ENCODE assay signal across 14 cellular contexts in the genomic region with DNA sequence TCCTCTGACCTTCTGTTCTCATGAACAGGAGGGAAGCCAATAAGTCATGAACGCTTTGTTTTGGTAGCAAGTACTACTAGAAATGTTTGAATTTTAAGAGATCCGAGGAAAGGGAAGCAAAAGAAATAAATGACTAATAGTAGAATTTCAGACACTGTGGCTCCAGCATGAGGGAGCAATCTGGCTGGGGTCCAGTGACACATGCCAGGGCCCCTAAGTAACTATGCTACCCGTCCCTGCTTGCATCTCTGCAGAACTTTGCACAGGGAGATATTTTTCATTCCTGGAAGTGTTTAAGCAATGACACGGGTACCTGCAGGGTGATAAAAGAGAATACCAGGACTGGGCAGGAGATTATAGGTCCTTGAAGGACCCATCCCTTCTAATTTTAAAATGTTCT. TPM values are rescaled to one million over a fixed set of nuclear protein-coding genes. Genes with fewer than 3 reads are reported as not detected.
DNase-seq lines count a peak whose midpoint lies in the region; ATAC-seq, FAIRE-seq and TF ChIP-seq lines count a peak whose summit lies in the region.
"Had no signal": no experiment of that assay in that cellular context is flagged by ENCODE, and none has a peak within 500 bp of the region (broad histone marks: within the 10 kb centered on the region; RNA-seq: fewer than 3 reads in every experiment).

No MANE protein-coding gene starts in this region.

- peaks cover 25% of the 10 kb centered on the region for H3K4me1 Mint-ChIP-seq in mesothelial cell of epicardium
- H3K4me1 Mint-ChIP-seq in H9 = no peaks in the 10 kb centered on the region

- 0 out of 2 replicates have a peak overlapping the region, but pooled peaks have one; percentile 36 for H3K23ac ChIP-seq in IMR-90 (ENCODE audit: low read depth, low read length)
- H3K23ac ChIP-seq in H9 (ENCODE audit: insufficient read length, low read depth, low read length) = no peak overlapping the region

- peaks cover 4% of the 10 kb centered on the region for H3K23me2 ChIP-seq in H9 (ENCODE audit: insufficient read length, low read depth, low read length, poor library complexity, severe bottlenecking)

- no peak overlapping the region for H2BK12ac ChIP-seq in H9 (ENCODE audit: insufficient read length, low read depth, low read length)

- H3K9ac ChIP-seq in IMR-90 (ENCODE audit: low read depth, low read length) (no peak overlapping the region; the same call in 1 of the 2 replicates), H9 (ENCODE audit: extremely low read depth, insufficient read length, low read length) (no peak overlapping the region)

- H3K4me3 ChIP-seq in IMR-90 (ENCODE audit: insufficient read depth, low read depth, low read length) (no peak overlapping the region), tibial nerve (no peak overlapping the region), upper lobe of left lung (no peak overlapping the region)

- H3K4me1 ChIP-seq in IMR-90 (ENCODE audit: control insufficient read depth, insufficient read depth, low read length) = peaks cover 9% of the 10 kb centered on the region
- H3K4me1 ChIP-seq in tibial nerve = peaks cover 0 to 15% (median 2%) of the 10 kb centered on the region in 4 donors
- no peaks in the 10 kb centered on the region for H3K4me1 ChIP-seq in H9 (ENCODE audit: insufficient read depth, low read length)
- H3K4me1 ChIP-seq in upper lobe of left lung = peaks cover 0 to 9% (median 4%) of the 10 kb centered on the region in 4 donors

- TF ChIP-seq POLR2A in IMR-90 (IDR thresholded peaks at IDR 0.05; ENCODE audit: low read depth, low read length) (no peak), tibial nerve (IDR thresholded peaks at IDR 0.05) (no peak), upper lobe of left lung (IDR thresholded peaks at IDR 0.05) (no peak)

- H2BK20ac ChIP-seq in IMR-90 (ENCODE audit: low read depth, low read length) = peak overlapping the region; percentile 43; the same call in 1 of the 2 replicates
- H2BK20ac ChIP-seq in H9 (ENCODE audit: low read depth, low read length, poor library complexity, severe bottlenecking) = no peak overlapping the region

- H3K9me1 ChIP-seq in IMR-90 (ENCODE audit: insufficient read depth, low read length) = 0 out of 2 replicates have a peak, but pooled peaks cover 3% of the 10 kb centered on the region

- H2AK9ac ChIP-seq in IMR-90 (replicated peaks; ENCODE audit: low read depth, low read length, poor library complexity) = no peak overlapping the region

- ATAC-seq in IMR-90 (ENCODE audit: low read depth) (no peak), upper lobe of left lung (ENCODE audit: low FRiP score in 2 of 2) (no peak)

- no peak overlapping the region for H2AFZ ChIP-seq in IMR-90 (replicated peaks; ENCODE audit: low read length, poor library complexity)
- no peak overlapping the region for H2AFZ ChIP-seq in H9 (ENCODE audit: low read length)

- no peak for TF ChIP-seq CTCF in IMR-90 (conservative IDR thresholded peaks at IDR 0.05; ENCODE audit: low read depth, low read length)
- TF ChIP-seq CTCF in mesothelial cell of epicardium (IDR thresholded peaks at IDR 0.05; ENCODE audit: unreplicated experiment) = no peak
- no peak for TF ChIP-seq CTCF in tibial nerve (IDR thresholded peaks at IDR 0.05)
- TF ChIP-seq CTCF in H9 (conservative IDR thresholded peaks at IDR 0.05) = no peak
- TF ChIP-seq CTCF in upper lobe of left lung (IDR thresholded peaks at IDR 0.05) = no peak

- H3T11ph ChIP-seq in H9 (ENCODE audit: low read length) = no peak overlapping the region

- H3K27me3 ChIP-seq in IMR-90 (ENCODE audit: control insufficient read depth, insufficient read depth, low read length) (no peaks in the 10 kb centered on the region; the same call in 1 of the 2 replicates), tibial nerve (peaks cover 0 to 2% of the 10 kb centered on the region in 2 donors), H9 (ENCODE audit: insufficient read depth, low read length) (no peaks in the 10 kb centered on the region), upper lobe of left lung (no peaks in the 10 kb centered on the region)

- intact Hi-C loops in IMR-90 (cut with micrococcal nuclease) = loop anchor here (1.0 to 10.0 kb wide), 4 partner anchors 337 to 779 kb away; no protein-coding TSS in a partner anchor

- no peaks in the 10 kb centered on the region for H3K79me1 ChIP-seq in IMR-90 (ENCODE audit: low read depth in 1 of 2, low read length in 2 of 2)
- H3K79me1 ChIP-seq in H9 (ENCODE audit: insufficient read depth, low read depth, low read length, poor library complexity, severe bottlenecking) = no peaks in the 10 kb centered on the region

- peak overlapping the region; percentile 62 for H2BK120ac ChIP-seq in IMR-90 (ENCODE audit: low read depth, low read length)
- no peak overlapping the region for H2BK120ac ChIP-seq in H9 (ENCODE audit: low read depth, low read length, poor library complexity, severe bottlenecking)

- H3K4me2 ChIP-seq in IMR-90 (ENCODE audit: low read depth, low read length) (no peak overlapping the region), H9 (ENCODE audit: insufficient read depth, insufficient read length, low read length) (no peak overlapping the region)

- H3K18ac ChIP-seq in IMR-90 (ENCODE audit: low read depth, low read length) (peak overlapping the region; percentile 16), H9 (ENCODE audit: insufficient read length, low read depth, low read length) (no peak overlapping the region)

- H3K79me2 ChIP-seq in H9 (ENCODE audit: insufficient read depth, low read length) = no peaks in the 10 kb centered on the region

- TF ChIP-seq EP300 in tibial nerve (IDR thresholded peaks at IDR 0.05) (no peak), upper lobe of left lung (IDR thresholded peaks at IDR 0.05) (no peak)

- POLR2A ChIA-PET in IMR-90 (lab: Charles Lee; ENCODE audit: unreplicated experiment) = no interaction called here

- H4K20me1 ChIP-seq in IMR-90 (ENCODE audit: insufficient read depth, low read length) (no peaks in the 10 kb centered on the region), H9 (ENCODE audit: control insufficient read depth, insufficient read depth, insufficient read length) (no peaks in the 10 kb centered on the region)

- H2BK15ac ChIP-seq in IMR-90 (ENCODE audit: low read depth, low read length) (0 out of 3 replicates have a peak overlapping the region, but pooled peaks have one; percentile 4), H9 (ENCODE audit: low read depth, low read length) (no peak overlapping the region)

- TF ChIP-seq RAD21 in IMR-90 (IDR thresholded peaks at IDR 0.05; ENCODE audit: low read length) = no peak

- no peak overlapping the region for H2BK5ac ChIP-seq in IMR-90 (ENCODE audit: low read depth, low read length, poor library complexity, severe bottlenecking)
- no peak overlapping the region for H2BK5ac ChIP-seq in H9 (ENCODE audit: insufficient read length, low read length)

- CTCF ChIA-PET in IMR-90 (lab: Yijun Ruan, JAX) = interaction anchor here (1.0 to 5.4 kb wide), 10 partner anchors 15 to 452 kb away, joined by 3 to 95 read pairs (median 4); no protein-coding TSS in a partner anchor

- BruUV-seq in IMR-90 (replicated peaks; lab: Mats Ljungman, UMichigan) = no TSS peak

- no peaks in the 10 kb centered on the region for H3K9me3 ChIP-seq in IMR-90 (ENCODE audit: control insufficient read depth, insufficient read depth, low read length)
- no peaks in the 10 kb centered on the region for H3K9me3 ChIP-seq in tibial nerve
- H3K9me3 ChIP-seq in H9 (ENCODE audit: control insufficient read depth, low read depth, low read length) = no peaks in the 10 kb centered on the region
- no peaks in the 10 kb centered on the region for H3K9me3 ChIP-seq in upper lobe of left lung
- H3K9me3 ChIP-seq: psoas muscle had no signal

- H3K9me3 Mint-ChIP-seq in mesothelial cell of epicardium = peaks cover 3% of the 10 kb centered on the region
- no peaks in the 10 kb centered on the region; a peak in 2 of 5 replicates for H3K9me3 Mint-ChIP-seq in H9

- in situ Hi-C loops in IMR-90 (cut with MboI; ENCODE audit: low sequenced_read_pairs) = loop anchor here (5.0 kb wide), 1 partner anchor 417 kb away; no protein-coding TSS in a partner anchor

- DNase-seq in AG08395 (ENCODE audit: low spot score) (peak; percentile 43), IMR-90 (peak; percentile 31), astrocyte of the hippocampus (ENCODE audit: low read depth, low spot score) (peak; percentile 56), mesothelial cell of epicardium (ENCODE audit: low spot score in 2 of 2, unreplicated experiment in 2 of 2) (no peak), tibial nerve (ENCODE audit: low spot score in 2 of 2) (no peak), H9 (no peak), upper lobe of left lung (no peak), urothelium cell line (ENCODE audit: low spot score) (no peak)
- DNase-seq: activated CD4-positive, alpha-beta T cell treated with anti-CD3 and anti-CD28 coated beads for 48 hours; cerebellar nuclear complex; left colon; psoas muscle; Right ventricle myocardium superior had no signal

- H3K4me3 Mint-ChIP-seq in mesothelial cell of epicardium (no peak overlapping the region), H9 (no peak overlapping the region)
- H3K4me3 Mint-ChIP-seq: activated naive CD8-positive, alpha-beta T cell had no signal

- peaks cover 7% of the 10 kb centered on the region for H3K27me3 Mint-ChIP-seq in mesothelial cell of epicardium (ENCODE audit: low read depth)
- peaks cover 27% of the 10 kb centered on the region for H3K27me3 Mint-ChIP-seq in H9 (ENCODE audit: low read depth)

- H3K14ac ChIP-seq in IMR-90 (replicated peaks; ENCODE audit: low read depth, low read length) = peak overlapping the region; percentile 22
- H3K14ac ChIP-seq in H9 (ENCODE audit: insufficient read depth, low read length) = no peak overlapping the region

- H4K8ac ChIP-seq in IMR-90 (ENCODE audit: low read depth in 2 of 2, low read length in 2 of 2) (peak overlapping the region in 1 of 2 experiments; percentile 46; a peak in 3 of 4 replicates), H9 (replicated peaks; ENCODE audit: insufficient read length, low read depth, low read length) (no peak overlapping the region)

- dilution Hi-C loops in IMR-90 (cut with HindIII; ENCODE audit: low sequenced_read_pairs, unreplicated experiment) = loop anchor here (25.0 kb wide), 1 partner anchor 427 kb away; no protein-coding TSS in a partner anchor

- no peak for FAIRE-seq in urothelium cell line (lab: Jason Lieb, UNC)

- H3K27ac Mint-ChIP-seq in mesothelial cell of epicardium (peak overlapping the region; percentile 71), H9 (no peak overlapping the region)
- H3K27ac Mint-ChIP-seq: activated naive CD8-positive, alpha-beta T cell had no signal

- peak overlapping the region; percentile 11; the same call in 1 of the 2 replicates for H2AK5ac ChIP-seq in IMR-90 (ENCODE audit: low read depth, low read length)
- H2AK5ac ChIP-seq in H9 (ENCODE audit: insufficient read length, low read length) = no peak overlapping the region

- peak overlapping the region; percentile 39; the same call in 1 of the 2 replicates for H4K91ac ChIP-seq in IMR-90 (ENCODE audit: insufficient read depth, low read depth, low read length)
- no peak overlapping the region for H4K91ac ChIP-seq in H9 (ENCODE audit: insufficient read length, low read depth, low read length)

- H3K4ac ChIP-seq in IMR-90 (ENCODE audit: low read depth, low read length) = peak overlapping the region; percentile 27; the same call in 1 of the 2 replicates
- H3K4ac ChIP-seq in H9 (ENCODE audit: low read depth, low read length) = no peak overlapping the region

- H3K36me3 Mint-ChIP-seq in mesothelial cell of epicardium = peaks cover 2% of the 10 kb centered on the region
- H3K36me3 Mint-ChIP-seq in H9 (ENCODE audit: insufficient read depth in 1 of 3, low read depth in 3 of 3) = no peaks in the 10 kb centered on the region
- H3K36me3 Mint-ChIP-seq: activated naive CD8-positive, alpha-beta T cell had no signal

- 0% methylated on average over 1 of the region's 4 CpGs; no CpG with 5 or more reads in 1 of the 2 experiments for WGBS in IMR-90 (ENCODE audit: extremely low coverage in 2 of 2, insufficient read length in 1 of 2), 2 experiments
- 51 to 58% methylated on average over 4 of the region's 4 CpGs for WGBS in tibial nerve, 2 donors
- no CpG with 5 or more reads among the region's 4 CpGs for WGBS in H9 (ENCODE audit: extremely low coverage, insufficient read length, low lambda C conversion rate)
- WGBS in upper lobe of left lung, 2 donors = 46 to 50% methylated on average over 4 of the region's 4 CpGs

- H3K36me3 ChIP-seq in IMR-90 (ENCODE audit: control insufficient read depth, insufficient read depth, low read length) (no peaks in the 10 kb centered on the region), tibial nerve (no peaks in the 10 kb centered on the region), upper lobe of left lung (no peaks in the 10 kb centered on the region)

- H3K27ac ChIP-seq in IMR-90 (ENCODE audit: insufficient read depth, low read length) (no peak overlapping the region), tibial nerve (peak overlapping the region in 1 of 4 donors; percentile 88), H9 (ENCODE audit: insufficient read length, low read depth, low read length) (no peak overlapping the region), upper lobe of left lung (no peak overlapping the region)

- H4K5ac ChIP-seq in IMR-90 (ENCODE audit: low read depth, low read length) (no peak overlapping the region), H9 (ENCODE audit: insufficient read length, low read depth, low read length) (no peak overlapping the region)

- H3K56ac ChIP-seq in IMR-90 (ENCODE audit: extremely low read depth, insufficient read depth, low read length) (no peak overlapping the region), H9 (ENCODE audit: insufficient read length, low read depth, low read length) (no peak overlapping the region)

RNA-seq across cellular contexts. Expression of a gene that starts 7.3 kb away (rescaled TPM):
- under 0.01 TPM in 2 replicates for total RNA-seq in IMR-90 (2012; rRNA removed)
- polyA plus RNA-seq in IMR-90 (2012; rRNA removed) = 0.39 and 0.60 TPM in 2 replicates
- polyA plus RNA-seq in IMR-90 (2012; cell fraction: cytosol; rRNA removed) = 0.30 and 1.3 TPM in 2 replicates
- polyA plus RNA-seq in IMR-90 (2012; cell fraction: nucleus; rRNA removed; ENCODE audit: low replicate concordance) = 0.39 and 0.83 TPM in 2 replicates
- 0.70 to 1.3 TPM (median 0.96 TPM) in 3 replicates for total RNA-seq in mesothelial cell of epicardium
- total RNA-seq in tibial nerve = 1 to 10 TPM in 3 of 4 donors, under 1 TPM in 1; 0.66 to 3.9 (median 1.6) TPM
- 4.9 and 5.0 TPM in 2 replicates for total RNA-seq in H9 (2021)
- 10 to 100 TPM; 13.0 to 52.3 (median 21.5) TPM for total RNA-seq in upper lobe of left lung

RNA-seq across cellular contexts. Expression of a gene that starts 12.8 kb away (rescaled TPM):
- 3.0 and 3.1 TPM in 2 replicates for total RNA-seq in IMR-90 (2012; rRNA removed)
- polyA plus RNA-seq in IMR-90 (2012; rRNA removed) = 4.7 and 5.0 TPM in 2 replicates
- polyA plus RNA-seq in IMR-90 (2012; cell fraction: cytosol; rRNA removed) = 3.3 and 6.1 TPM in 2 replicates
- polyA plus RNA-seq in IMR-90 (2012; cell fraction: nucleus; rRNA removed; ENCODE audit: low replicate concordance) = 9.5 and 11.7 TPM in 2 replicates
- total RNA-seq in mesothelial cell of epicardium = 8.1 to 9.9 TPM (median 9.4 TPM) in 3 replicates
- total RNA-seq in tibial nerve = 10 to 100 TPM; 18.4 to 34.1 (median 24.9) TPM
- 1.3 and 1.5 TPM in 2 replicates for total RNA-seq in H9 (2021)
- 10 to 100 TPM in 2 of 6 donors, 1 to 10 TPM in 4; 2.5 to 23.0 (median 7.2) TPM for total RNA-seq in upper lobe of left lung

Comparison
In these comparisons a context has a peak if more than half of its experiments do, and no peak if none do; other contexts are left out.
1. DNase-seq: peak in AG08395 (single experiment), IMR-90 (single experiment) and astrocyte of the hippocampus (single experiment); none in mesothelial cell of epicardium (0 of 2), tibial nerve (0 of 2), H9 (single experiment), upper lobe of left lung (0 of 2) and urothelium cell line (single experiment).